13 cellular contexts compared by ENCODE assay signal in the genomic region with DNA sequence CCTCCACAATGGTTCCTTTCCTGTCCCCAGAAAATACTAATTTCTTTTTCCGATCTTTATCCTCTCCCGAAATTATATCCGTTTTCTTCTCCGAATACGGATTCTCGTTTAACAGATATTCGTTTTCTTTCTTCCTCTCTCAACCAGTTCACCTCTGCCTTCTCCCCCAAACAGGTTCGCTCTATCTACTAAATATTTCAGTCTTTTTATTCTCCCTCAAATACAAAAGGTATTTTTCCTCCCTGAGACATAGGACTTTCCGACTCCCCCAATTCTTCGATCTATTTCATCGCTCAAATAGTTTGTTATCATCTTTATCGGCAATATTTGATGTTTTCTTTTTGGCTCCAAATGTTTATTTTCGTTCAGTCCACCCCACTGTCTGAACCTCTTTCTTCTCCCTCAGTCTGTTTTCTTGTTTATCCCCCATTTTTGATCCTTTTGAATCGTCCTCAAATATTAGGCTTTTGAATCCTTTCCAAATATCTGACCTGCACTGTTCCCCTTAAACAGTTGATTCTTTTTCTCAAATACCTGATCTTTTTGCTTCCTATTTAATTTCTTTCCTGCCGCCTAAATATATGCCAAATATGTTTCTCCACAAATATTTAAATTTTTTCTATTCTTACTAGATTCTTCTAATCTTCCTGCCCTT. TPM values are rescaled to one million over a fixed set of nuclear protein-coding genes. Genes with fewer than 3 reads are reported as not detected.
DNase-seq lines count a peak whose midpoint lies in the region; ATAC-seq and TF ChIP-seq lines count a peak whose summit lies in the region.
"Had no signal": no experiment of that assay in that cellular context is flagged by ENCODE, and none has a peak within 500 bp of the region (broad histone marks: within the 10 kb centered on the region; RNA-seq: fewer than 3 reads in every experiment).

No MANE protein-coding gene starts in this region.

- H3K4me1 Mint-ChIP-seq in activated naive CD8-positive, alpha-beta T cell (ENCODE audit: low read depth): peaks cover 32% of the 10 kb centered on the region
- peaks cover 34% of the 10 kb centered on the region for H3K4me1 Mint-ChIP-seq in activated naive CD8-positive, alpha-beta T cell treated with anti-CD3 and anti-CD28 coated beads for 36 hours
- peaks cover 25% of the 10 kb centered on the region for H3K4me1 Mint-ChIP-seq in activated naive CD8-positive, alpha-beta T cell treated with anti-CD3 and anti-CD28 coated beads, Interleukin-2, amount 10 ng/mL, durations not matched to agents 7 days and 5 days

- peaks cover 7% of the 10 kb centered on the region for H3K4me1 ChIP-seq in iPS-20b (ENCODE audit: insufficient read depth, low read length)
- H3K4me1 ChIP-seq in vagina: peaks cover 44% of the 10 kb centered on the region

- peaks cover 3% of the 10 kb centered on the region; the same call in 1 of the 2 replicates for H3K9me3 ChIP-seq in iPS-20b (ENCODE audit: insufficient read depth, low read depth, low read length)
- H3K9me3 ChIP-seq in vagina: no peaks in the 10 kb centered on the region
- H3K9me3 ChIP-seq: SJCRH30 had no signal

- POLR2A ChIA-PET in activated naive CD8-positive, alpha-beta T cell treated with anti-CD3 and anti-CD28 coated beads, Interleukin-2, amount 10 ng/mL, durations not matched to agents 7 days and 5 days (lab: Charles Lee): no interaction called here

- no peak overlapping the region for H3K9ac ChIP-seq in iPS-20b (ENCODE audit: low read depth, low read length)

- H3K4me3 Mint-ChIP-seq in activated naive CD8-positive, alpha-beta T cell: peak overlapping the region; percentile 45
- H3K4me3 Mint-ChIP-seq in activated naive CD8-positive, alpha-beta T cell treated with anti-CD3 and anti-CD28 coated beads for 36 hours: no peak overlapping the region
- H3K4me3 Mint-ChIP-seq in activated naive CD8-positive, alpha-beta T cell treated with anti-CD3 and anti-CD28 coated beads, Interleukin-2, amount 10 ng/mL, durations not matched to agents 7 days and 5 days: peak overlapping the region; percentile 35

- H3K27ac ChIP-seq in iPS-20b (ENCODE audit: low read length) (no peak overlapping the region), vagina (peak overlapping the region; percentile 95)
- H3K27ac ChIP-seq: dorsolateral prefrontal cortex, SJCRH30 had no signal

- DNase-seq in activated naive CD8-positive, alpha-beta T cell treated with anti-CD3 and anti-CD28 coated beads for 36 hours: no peak
- no peak for DNase-seq in activated naive CD8-positive, alpha-beta T cell treated with anti-CD3 and anti-CD28 coated beads, Interleukin-2, amount 10 ng/mL, durations not matched to agents 7 days and 5 days
- DNase-seq in vagina (ENCODE audit: extremely low spot score in 2 of 2) (no peak), GF-D8 (lab: John Stamatoyannopoulos, UW) (no peak), NCI-H2171 (lab: John Stamatoyannopoulos, UW) (no peak)
- DNase-seq in activated CD4-positive, CD25-positive, alpha-beta regulatory T cell treated with anti-CD3 and anti-CD28 coated beads, Interleukin-2, amount 50 U/mL, for 72 hours: no peak
- DNase-seq: dorsolateral prefrontal cortex; NCI-H1092 treated with DMSO at 0.1 percent for 48 hours; SJCRH30; stimulated activated CD4-positive, alpha-beta T cell treated with anti-CD3 and anti-CD28 coated beads, Interleukin-12 subunit alpha, Interleukin-12 subunit beta, amount 100 ng/mL, for 4 hours; substantia nigra had no signal

- H3K27me3 Mint-ChIP-seq in activated naive CD8-positive, alpha-beta T cell: peaks cover 32% of the 10 kb centered on the region
- H3K27me3 Mint-ChIP-seq in activated naive CD8-positive, alpha-beta T cell treated with anti-CD3 and anti-CD28 coated beads for 36 hours: peaks cover 82% of the 10 kb centered on the region
- H3K27me3 Mint-ChIP-seq in activated naive CD8-positive, alpha-beta T cell treated with anti-CD3 and anti-CD28 coated beads, Interleukin-2, amount 10 ng/mL, durations not matched to agents 7 days and 5 days: peaks cover 70% of the 10 kb centered on the region

- ATAC-seq in activated naive CD8-positive, alpha-beta T cell treated with anti-CD3 and anti-CD28 coated beads, Interleukin-2, amount 10 ng/mL, durations not matched to agents 7 days and 5 days (ENCODE audit: low read depth): no peak

- peak overlapping the region; percentile 53; the same call in 1 of the 2 replicates for H3K4me3 ChIP-seq in iPS-20b (ENCODE audit: low read length)
- peak overlapping the region in 1 of 2 donors; percentile 57 for H3K4me3 ChIP-seq in vagina
- H3K4me3 ChIP-seq: SJCRH30 had no signal

- no peaks in the 10 kb centered on the region for H3K36me3 ChIP-seq in iPS-20b (ENCODE audit: insufficient read depth, low read depth, low read length)
- H3K36me3 ChIP-seq in vagina: no peaks in the 10 kb centered on the region

- intact Hi-C loops in vagina (cut with DNase I): loop anchor here (10.0 kb wide), 1 partner anchor 745 kb away; no protein-coding TSS in a partner anchor

- H3K9me3 Mint-ChIP-seq in activated naive CD8-positive, alpha-beta T cell (ENCODE audit: low read depth): peaks cover 3% of the 10 kb centered on the region
- H3K9me3 Mint-ChIP-seq in activated naive CD8-positive, alpha-beta T cell treated with anti-CD3 and anti-CD28 coated beads for 36 hours: peaks cover 7% of the 10 kb centered on the region
- H3K9me3 Mint-ChIP-seq in activated naive CD8-positive, alpha-beta T cell treated with anti-CD3 and anti-CD28 coated beads, Interleukin-2, amount 10 ng/mL, durations not matched to agents 7 days and 5 days: peaks cover 4% of the 10 kb centered on the region

- no peak for TF ChIP-seq CTCF in vagina (IDR thresholded peaks at IDR 0.05)

- H3K27ac Mint-ChIP-seq in activated naive CD8-positive, alpha-beta T cell: peak overlapping the region; percentile 30
- no peak overlapping the region for H3K27ac Mint-ChIP-seq in activated naive CD8-positive, alpha-beta T cell treated with anti-CD3 and anti-CD28 coated beads for 36 hours
- H3K27ac Mint-ChIP-seq in activated naive CD8-positive, alpha-beta T cell treated with anti-CD3 and anti-CD28 coated beads, Interleukin-2, amount 10 ng/mL, durations not matched to agents 7 days and 5 days: peak overlapping the region; percentile 58

- TF ChIP-seq POLR2A in vagina (IDR thresholded peaks at IDR 0.05): no peak

- H3K36me3 Mint-ChIP-seq in activated naive CD8-positive, alpha-beta T cell: peaks cover 4% of the 10 kb centered on the region
- peaks cover 3% of the 10 kb centered on the region for H3K36me3 Mint-ChIP-seq in activated naive CD8-positive, alpha-beta T cell treated with anti-CD3 and anti-CD28 coated beads for 36 hours
- peaks cover 7% of the 10 kb centered on the region for H3K36me3 Mint-ChIP-seq in activated naive CD8-positive, alpha-beta T cell treated with anti-CD3 and anti-CD28 coated beads, Interleukin-2, amount 10 ng/mL, durations not matched to agents 7 days and 5 days

- peaks cover 100% of the 10 kb centered on the region for H3K27me3 ChIP-seq in iPS-20b (ENCODE audit: insufficient read depth, low read length)
- peaks cover 22% of the 10 kb centered on the region for H3K27me3 ChIP-seq in vagina
- H3K27me3 ChIP-seq: SJCRH30 had no signal

RNA-seq across cellular contexts. Expression of a gene that starts 4.4 kb away (rescaled TPM):
- not detected for total RNA-seq in activated naive CD8-positive, alpha-beta T cell treated with anti-CD3 and anti-CD28 coated beads for 36 hours
- total RNA-seq in activated naive CD8-positive, alpha-beta T cell treated with anti-CD3 and anti-CD28 coated beads, Interleukin-2, amount 10 ng/mL, durations not matched to agents 7 days and 5 days: not detected
- 141 TPM for total RNA-seq in vagina

Comparison
In these comparisons a context has a peak if more than half of its experiments do, and no peak if none do; other contexts are left out.
1. RNA of a gene that starts 4.4 kb away (total RNA-seq): 141 TPM in vagina (single experiment); not detected in activated naive CD8-positive, alpha-beta T cell treated with anti-CD3 and anti-CD28 coated beads for 36 hours and not detected in activated naive CD8-positive, alpha-beta T cell treated with anti-CD3 and anti-CD28 coated beads, Interleukin-2, amount 10 ng/mL, durations not matched to agents 7 days and 5 days; every median in the first group is over 100 times any median in the second.